ENCODE assay signal across 35 cellular contexts in the genomic region with DNA sequence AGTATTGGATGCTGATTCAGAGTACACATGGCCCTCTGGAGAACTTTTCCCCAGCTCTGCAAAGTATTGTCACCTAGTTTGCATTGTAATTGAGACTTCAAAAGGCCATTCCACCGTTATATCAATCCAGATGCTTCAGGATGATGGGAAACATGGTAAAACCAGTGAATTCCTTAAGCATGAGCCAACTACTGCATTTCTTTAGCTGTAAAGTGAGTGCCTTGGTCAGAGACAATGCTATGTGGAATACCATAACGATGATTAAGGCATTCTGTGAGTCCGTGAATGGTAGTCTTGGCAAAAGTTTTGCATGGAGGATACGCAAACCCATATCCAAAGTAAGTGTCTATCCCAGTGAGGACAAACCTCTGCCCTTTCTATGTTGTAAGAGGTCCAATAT.
"Had no signal": no experiment of that assay in that cellular context is flagged by ENCODE, and none has a peak within 500 bp of the region (broad histone marks: within the 10 kb centered on the region; RNA-seq: fewer than 3 reads in every experiment).

No MANE protein-coding gene starts in this region.

- H3K9me3 Mint-ChIP-seq: activated B cell treated with CpG ODN at 0.5 μM for 24 hours; activated CD4-positive, alpha-beta memory T cell treated with anti-CD3 and anti-CD28 coated beads for 36 hours; activated CD4-positive, alpha-beta T cell treated with anti-CD3 and anti-CD28 coated beads, Interleukin-2, amount 10 ng/mL, durations not matched to agents 24 days and 14 days; activated naive CD4-positive, alpha-beta T cell treated with anti-CD3 and anti-CD28 coated beads for 36 hours; activated naive CD4-positive, alpha-beta T cell treated with anti-CD3 and anti-CD28 coated beads, Interleukin-2, amount 50 U/mL, for 24 hours; activated naive CD8-positive, alpha-beta T cell treated with anti-CD3 and anti-CD28 coated beads for 36 hours; activated naive CD8-positive, alpha-beta T cell treated with anti-CD3 and anti-CD28 coated beads, Interleukin-2, amount 50 U/mL, for 24 hours; activated T-helper 1 cell treated with anti-CD3 and anti-CD28 coated beads, Interleukin-12 subunit alpha, Interleukin-12 subunit beta, Interleukin-2, Interleukin-4 antibody, amounts not matched to agents 30 ng/mL and 10 ng/mL and 1 ng/mL, durations not matched to agents 14 hours and 24 hours and 36 hours; activated T-helper 2 cell treated with anti-CD3 and anti-CD28 coated beads, Interferon-gamma antibody, Interleukin-2, Interleukin-4, amounts not matched to agents 10 μg/mL and 5 μg/mL and 100 μg/mL, durations not matched to agents 14 hours and 24 hours and 36 hours; dendritic cell treated with granulocyte-macrophage colony-stimulating factor and Interleukin-4, amounts not matched to agents 40 ng/mL and 50 ng/mL, for 4 days; endodermal cell; T-helper 2 cell treated with Interferon-gamma antibody and Interleukin-4, amounts not matched to agents 5 μg/mL and 100 μg/mL, for 36 hours had no signal

- ATAC-seq: activated CD4-positive, alpha-beta T cell treated with anti-CD3 and anti-CD28 coated beads for 36 hours; activated CD8-positive, alpha-beta memory T cell treated with anti-CD3 and anti-CD28 coated beads, Interleukin-2, amount 10 ng/mL, durations not matched to agents 7 days and 5 days; activated CD8-positive, alpha-beta T cell treated with anti-CD3 and anti-CD28 coated beads, Interleukin-2, amount 10 ng/mL, durations not matched to agents 7 days and 5 days; activated naive CD8-positive, alpha-beta T cell treated with anti-CD3 and anti-CD28 coated beads, Interleukin-2, amount 50 U/mL, for 24 hours; body of pancreas; esophagus mucosa; T-helper 17 cell had no signal

- H3K4me1 Mint-ChIP-seq: activated B cell treated with CpG ODN at 0.5 μM for 24 hours; activated CD4-positive, alpha-beta T cell treated with anti-CD3 and anti-CD28 coated beads for 36 hours; activated CD4-positive, alpha-beta T cell treated with anti-CD3 and anti-CD28 coated beads, Interleukin-2, amount 10 ng/mL, durations not matched to agents 24 days and 14 days; activated CD8-positive, alpha-beta memory T cell treated with anti-CD3 and anti-CD28 coated beads, Interleukin-2, amount 10 ng/mL, durations not matched to agents 7 days and 5 days; activated naive CD4-positive, alpha-beta T cell treated with anti-CD3 and anti-CD28 coated beads, Interleukin-2, amount 50 U/mL, for 24 hours; activated naive CD8-positive, alpha-beta T cell treated with anti-CD3 and anti-CD28 coated beads for 36 hours; activated naive CD8-positive, alpha-beta T cell treated with anti-CD3 and anti-CD28 coated beads, Interleukin-2, amount 50 U/mL, for 24 hours; T-helper 17 cell had no signal

- H3K4me3 Mint-ChIP-seq: activated B cell treated with CpG ODN at 0.5 μM for 24 hours; activated CD4-positive, alpha-beta memory T cell treated with anti-CD3 and anti-CD28 coated beads for 36 hours; activated CD4-positive, alpha-beta T cell treated with anti-CD3 and anti-CD28 coated beads for 36 hours; activated CD4-positive, alpha-beta T cell treated with anti-CD3 and anti-CD28 coated beads, Interleukin-2, amount 10 ng/mL, durations not matched to agents 24 days and 14 days; activated CD8-positive, alpha-beta memory T cell treated with anti-CD3 and anti-CD28 coated beads, Interleukin-2, amount 10 ng/mL, durations not matched to agents 7 days and 5 days; activated CD8-positive, alpha-beta T cell treated with anti-CD3 and anti-CD28 coated beads, Interleukin-2, amount 10 ng/mL, durations not matched to agents 7 days and 5 days; activated naive CD4-positive, alpha-beta T cell treated with anti-CD3 and anti-CD28 coated beads for 36 hours; activated naive CD4-positive, alpha-beta T cell treated with anti-CD3 and anti-CD28 coated beads, Interleukin-2, amount 50 U/mL, for 24 hours; activated naive CD8-positive, alpha-beta T cell treated with anti-CD3 and anti-CD28 coated beads for 36 hours; activated naive CD8-positive, alpha-beta T cell treated with anti-CD3 and anti-CD28 coated beads, Interleukin-2, amount 50 U/mL, for 24 hours; activated T-helper 1 cell treated with anti-CD3 and anti-CD28 coated beads, Interleukin-12 subunit alpha, Interleukin-12 subunit beta, Interleukin-2, Interleukin-4 antibody, amounts not matched to agents 30 ng/mL and 10 ng/mL and 1 ng/mL, durations not matched to agents 14 hours and 24 hours and 36 hours; dendritic cell treated with granulocyte-macrophage colony-stimulating factor and Interleukin-4, amounts not matched to agents 40 ng/mL and 50 ng/mL, for 4 days; endodermal cell; T-helper 17 cell; T-helper 2 cell treated with Interferon-gamma antibody and Interleukin-4, amounts not matched to agents 5 μg/mL and 100 μg/mL, for 36 hours had no signal

- H3K27me3 Mint-ChIP-seq: activated B cell treated with CpG ODN at 0.5 μM for 24 hours; activated CD4-positive, alpha-beta memory T cell treated with anti-CD3 and anti-CD28 coated beads for 36 hours; activated CD4-positive, alpha-beta T cell treated with anti-CD3 and anti-CD28 coated beads for 36 hours; activated CD4-positive, alpha-beta T cell treated with anti-CD3 and anti-CD28 coated beads, Interleukin-2, amount 10 ng/mL, durations not matched to agents 24 days and 14 days; activated CD8-positive, alpha-beta memory T cell treated with anti-CD3 and anti-CD28 coated beads, Interleukin-2, amount 10 ng/mL, durations not matched to agents 7 days and 5 days; activated naive CD4-positive, alpha-beta T cell treated with anti-CD3 and anti-CD28 coated beads, Interleukin-2, amount 50 U/mL, for 24 hours; activated naive CD8-positive, alpha-beta T cell treated with anti-CD3 and anti-CD28 coated beads for 36 hours; activated naive CD8-positive, alpha-beta T cell treated with anti-CD3 and anti-CD28 coated beads, Interleukin-2, amount 50 U/mL, for 24 hours; dendritic cell treated with granulocyte-macrophage colony-stimulating factor and Interleukin-4, amounts not matched to agents 40 ng/mL and 50 ng/mL, for 4 days; T-helper 17 cell had no signal

- H3K27ac Mint-ChIP-seq: activated B cell treated with CpG ODN at 0.5 μM for 24 hours; activated CD4-positive, alpha-beta memory T cell treated with anti-CD3 and anti-CD28 coated beads for 36 hours; activated CD4-positive, alpha-beta T cell treated with anti-CD3 and anti-CD28 coated beads for 36 hours; activated CD4-positive, alpha-beta T cell treated with anti-CD3 and anti-CD28 coated beads, Interleukin-2, amount 10 ng/mL, durations not matched to agents 24 days and 14 days; activated CD8-positive, alpha-beta memory T cell treated with anti-CD3 and anti-CD28 coated beads, Interleukin-2, amount 10 ng/mL, durations not matched to agents 7 days and 5 days; activated CD8-positive, alpha-beta T cell treated with anti-CD3 and anti-CD28 coated beads, Interleukin-2, amount 10 ng/mL, durations not matched to agents 7 days and 5 days; activated naive CD4-positive, alpha-beta T cell treated with anti-CD3 and anti-CD28 coated beads for 36 hours; activated naive CD4-positive, alpha-beta T cell treated with anti-CD3 and anti-CD28 coated beads, Interleukin-2, amount 50 U/mL, for 24 hours; activated naive CD8-positive, alpha-beta T cell treated with anti-CD3 and anti-CD28 coated beads for 36 hours; activated naive CD8-positive, alpha-beta T cell treated with anti-CD3 and anti-CD28 coated beads, Interleukin-2, amount 50 U/mL, for 24 hours; activated T-helper 1 cell treated with anti-CD3 and anti-CD28 coated beads, Interleukin-12 subunit alpha, Interleukin-12 subunit beta, Interleukin-2, Interleukin-4 antibody, amounts not matched to agents 30 ng/mL and 10 ng/mL and 1 ng/mL, durations not matched to agents 14 hours and 24 hours and 36 hours; activated T-helper 2 cell treated with anti-CD3 and anti-CD28 coated beads, Interferon-gamma antibody, Interleukin-2, Interleukin-4, amounts not matched to agents 10 μg/mL and 5 μg/mL and 100 μg/mL, durations not matched to agents 14 hours and 24 hours and 36 hours; dendritic cell treated with granulocyte-macrophage colony-stimulating factor and Interleukin-4, amounts not matched to agents 40 ng/mL and 50 ng/mL, for 4 days; endodermal cell; T-helper 17 cell; T-helper 2 cell treated with Interferon-gamma antibody and Interleukin-4, amounts not matched to agents 5 μg/mL and 100 μg/mL, for 36 hours had no signal

- DNase-seq: activated B cell treated with CpG ODN at 0.5 μM for 24 hours; activated CD4-positive, alpha-beta memory T cell treated with anti-CD3 and anti-CD28 coated beads for 36 hours; activated CD4-positive, alpha-beta T cell treated with anti-CD3 and anti-CD28 coated beads for 36 hours; activated CD4-positive, alpha-beta T cell treated with anti-CD3 and anti-CD28 coated beads, Interleukin-2, amount 10 ng/mL, durations not matched to agents 24 days and 14 days; activated CD4-positive, CD25-positive, alpha-beta regulatory T cell treated with anti-CD3 and anti-CD28 coated beads, Interleukin-2, amount 50 U/mL, for 72 hours; activated CD8-positive, alpha-beta memory T cell treated with anti-CD3 and anti-CD28 coated beads, Interleukin-2, amount 10 ng/mL, durations not matched to agents 7 days and 5 days; activated CD8-positive, alpha-beta memory T cell treated with anti-CD3 and anti-CD28 coated beads, Interleukin-2, amount 50 U/mL, for 4 hours; activated CD8-positive, alpha-beta T cell treated with anti-CD3 and anti-CD28 coated beads, Interleukin-2, amount 10 ng/mL, durations not matched to agents 7 days and 5 days; activated effector memory CD4-positive, alpha-beta T cell treated with anti-CD3 and anti-CD28 coated beads, Interleukin-2, amount 50 U/mL, for 16 hours; activated naive CD4-positive, alpha-beta T cell treated with anti-CD3 and anti-CD28 coated beads for 36 hours; activated naive CD8-positive, alpha-beta T cell treated with anti-CD3 and anti-CD28 coated beads for 36 hours; activated naive CD8-positive, alpha-beta T cell treated with anti-CD3 and anti-CD28 coated beads, Interleukin-2, amount 50 U/mL, for 24 hours; activated T-cell treated with anti-CD3 and anti-CD28 coated beads, Interleukin-2, amount 50 U/mL, for 1 hour; activated T-cell treated with anti-CD3 and anti-CD28 coated beads, Interleukin-2, amount 50 U/mL, for 48 hours; adrenal gland; amygdala; aorta; body of pancreas; central memory CD4-positive, alpha-beta T cell; cerebellar nuclear complex; dorsolateral prefrontal cortex; effector memory CD4-positive, alpha-beta T cell; endodermal cell; foreskin fibroblast; head of caudate nucleus; T-helper 1 cell; T-helper 17 cell; T1000; WERI-Rb-1 had no signal

- H3K36me3 Mint-ChIP-seq: activated CD4-positive, alpha-beta memory T cell treated with anti-CD3 and anti-CD28 coated beads for 36 hours; activated CD8-positive, alpha-beta memory T cell treated with anti-CD3 and anti-CD28 coated beads, Interleukin-2, amount 10 ng/mL, durations not matched to agents 7 days and 5 days; activated naive CD4-positive, alpha-beta T cell treated with anti-CD3 and anti-CD28 coated beads, Interleukin-2, amount 50 U/mL, for 24 hours; activated naive CD8-positive, alpha-beta T cell treated with anti-CD3 and anti-CD28 coated beads for 36 hours had no signal
